ENCODE assay signal across 16 cellular contexts in the genomic region with DNA sequence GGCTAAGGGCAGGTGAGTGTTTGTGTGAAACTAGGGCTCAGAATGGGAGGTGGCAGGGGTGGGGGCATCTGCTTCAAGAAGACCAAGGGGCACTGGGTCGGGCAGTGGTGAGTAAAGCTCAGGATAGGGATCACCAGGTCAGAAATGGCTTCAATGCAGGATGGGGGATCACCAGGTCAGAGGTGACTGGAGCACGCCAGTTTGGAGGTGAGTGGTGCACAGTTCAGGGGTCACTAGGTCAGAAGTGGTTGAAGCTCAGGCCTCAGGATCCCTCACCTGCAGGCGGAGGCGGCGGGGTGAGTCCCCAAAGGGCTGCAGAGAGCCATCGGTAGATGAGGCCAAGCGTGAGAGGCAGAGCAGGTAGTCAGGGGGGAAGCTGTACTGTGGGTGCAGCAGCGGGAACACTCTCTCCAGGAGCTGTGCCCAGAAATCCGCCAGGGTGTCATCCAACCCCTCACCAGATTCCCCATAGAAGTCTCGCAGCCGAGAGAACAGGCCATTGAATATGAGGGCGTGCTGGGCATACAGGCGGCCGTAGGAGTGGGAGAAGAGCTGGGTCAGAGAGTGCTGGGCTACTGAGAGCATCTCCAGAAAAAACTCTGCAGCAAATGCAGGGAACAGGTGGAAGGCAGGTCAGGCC. TPM values are rescaled to one million over a fixed set of nuclear protein-coding genes. Genes with fewer than 3 reads are reported as not detected.
DNase-seq lines count a peak whose midpoint lies in the region; ATAC-seq and TF ChIP-seq lines count a peak whose summit lies in the region.
"Had no signal": no experiment of that assay in that cellular context is flagged by ENCODE, and none has a peak within 500 bp of the region (broad histone marks: within the 10 kb centered on the region; RNA-seq: fewer than 3 reads in every experiment).

No MANE protein-coding gene starts in this region.

- no TSS peak for BruUV-seq in OCI-LY7 (replicated peaks; lab: Mats Ljungman, UMichigan)

- peak overlapping the region; percentile 24; the same call in 1 of the 2 replicates for H3K4me2 ChIP-seq in OCI-LY7 (ENCODE audit: low read length)

- peaks cover 2% of the 10 kb centered on the region for H3K9me3 Mint-ChIP-seq in activated T-cell treated with anti-CD3 and anti-CD28 coated beads, Interleukin-2, amount 50 U/mL, for 24 hours
- H3K9me3 Mint-ChIP-seq in progenitor cell of endocrine pancreas (ENCODE audit: low read depth), result no peaks in the 10 kb centered on the region

- CTCF ChIA-PET in OCI-LY7 (lab: Charles Lee; ENCODE audit: unreplicated experiment), result no interaction called here

- peak overlapping the region; percentile 41 for H3K27ac Mint-ChIP-seq in activated T-cell treated with anti-CD3 and anti-CD28 coated beads, Interleukin-2, amount 50 U/mL, for 24 hours
- H3K27ac Mint-ChIP-seq in progenitor cell of endocrine pancreas, result no peak overlapping the region

- no peak for ATAC-seq in HG02588 (IDR thresholded peaks at IDR 0.05; ENCODE audit: unreplicated experiment)
- ATAC-seq: GM12878, left lung had no signal

- POLR2A ChIA-PET in OCI-LY7 (lab: Charles Lee), result interaction anchor here (0.7 to 1.0 kb wide), 2 partner anchors 15 to 16 kb away, joined by 3 to 4 read pairs; no protein-coding TSS in a partner anchor

- H3K27me3 ChIP-seq in BE2C, result no peaks in the 10 kb centered on the region; the same call in 1 of the 2 replicates
- H3K27me3 ChIP-seq: uterus had no signal

- H3K4me3 ChIP-seq in OCI-LY7 (ENCODE audit: low read depth, low read length, poor library complexity, severe bottlenecking) (no peak overlapping the region), BE2C (ENCODE audit: low read depth, low read length) (no peak overlapping the region)
- H3K4me3 ChIP-seq: GM12878, HAP-1, left lung, uterus had no signal

- peak; percentile 28 for DNase-seq in activated T-cell treated with anti-CD3 and anti-CD28 coated beads, Interleukin-2, amount 50 U/mL, for 24 hours
- DNase-seq in activated T-cell treated with anti-CD3 and anti-CD28 coated beads for 4 hours, result no peak
- DNase-seq in OCI-LY7 (ENCODE audit: low spot score), result no peak
- DNase-seq in islet precursor cell, result peak; percentile 48
- no peak for DNase-seq in progenitor cell of endocrine pancreas (ENCODE audit: low spot score, unreplicated experiment)
- DNase-seq in BE2C, result no peak
- DNase-seq in NCI-H2107 (lab: John Stamatoyannopoulos, UW), result no peak
- DNase-seq: amygdala; left lung; NCI-H226; NK-92 treated with Interleukin-12 subunit alpha and Interleukin-12 subunit beta, amount 100 ng/mL, for 24 hours; retina; uterus had no signal

- peaks cover 2% of the 10 kb centered on the region for H3K27me3 Mint-ChIP-seq in activated T-cell treated with anti-CD3 and anti-CD28 coated beads, Interleukin-2, amount 50 U/mL, for 24 hours
- H3K27me3 Mint-ChIP-seq in progenitor cell of endocrine pancreas, result peaks cover 8% of the 10 kb centered on the region

- H3K4me1 Mint-ChIP-seq in activated T-cell treated with anti-CD3 and anti-CD28 coated beads, Interleukin-2, amount 50 U/mL, for 24 hours (ENCODE audit: low read depth), result peaks cover 28% of the 10 kb centered on the region
- H3K4me1 Mint-ChIP-seq in progenitor cell of endocrine pancreas (ENCODE audit: low read depth), result peaks cover 16% of the 10 kb centered on the region

- intact Hi-C loops in OCI-LY7 (cut with micrococcal nuclease; ENCODE audit: unreplicated experiment), result no loop called here

- H3K4me1 ChIP-seq in OCI-LY7 (ENCODE audit: insufficient read depth, low read length, poor library complexity, severe bottlenecking) (peaks cover 76% of the 10 kb centered on the region), BE2C (peaks cover 3% of the 10 kb centered on the region)

- peaks cover 6% of the 10 kb centered on the region; the same call in 1 of the 2 replicates for H3K79me2 ChIP-seq in OCI-LY7 (ENCODE audit: insufficient read depth, low read depth, low read length)

- H2AFZ ChIP-seq in OCI-LY7 (ENCODE audit: low read length), result no peak overlapping the region

- no peak overlapping the region for H3K27ac ChIP-seq in OCI-LY7 (ENCODE audit: low read depth, low read length, poor library complexity, severe bottlenecking)
- H3K27ac ChIP-seq: left lung, uterus had no signal

- no peak overlapping the region for H3K4me3 Mint-ChIP-seq in activated T-cell treated with anti-CD3 and anti-CD28 coated beads, Interleukin-2, amount 50 U/mL, for 24 hours
- H3K4me3 Mint-ChIP-seq in progenitor cell of endocrine pancreas (ENCODE audit: low read depth), result peak overlapping the region; percentile 73

- TF ChIP-seq CTCF in OCI-LY7 (conservative IDR thresholded peaks at IDR 0.05; ENCODE audit: low read length) (no peak), progenitor cell of endocrine pancreas (IDR thresholded peaks at IDR 0.05; ENCODE audit: unreplicated experiment) (no peak), BE2C (IDR thresholded peaks at IDR 0.05; ENCODE audit: low read depth, low read length) (no peak)

- H4K20me1 ChIP-seq in OCI-LY7 (ENCODE audit: insufficient read depth, low read length), result no peaks in the 10 kb centered on the region

- no peaks in the 10 kb centered on the region for H3K9me2 ChIP-seq in OCI-LY7 (ENCODE audit: insufficient read depth, low read length)

- peaks cover 9% of the 10 kb centered on the region; the same call in 1 of the 2 replicates for H3K36me3 ChIP-seq in OCI-LY7 (ENCODE audit: insufficient read depth, low read length)
- no peaks in the 10 kb centered on the region for H3K36me3 ChIP-seq in BE2C
- H3K36me3 ChIP-seq: HAP-1, left lung, uterus had no signal

- H3K9me3 ChIP-seq in OCI-LY7 (ENCODE audit: low read length) (no peaks in the 10 kb centered on the region), BE2C (peaks cover 7% of the 10 kb centered on the region)
- H3K9me3 ChIP-seq: HAP-1, uterus had no signal

- no peaks in the 10 kb centered on the region for H3K36me3 Mint-ChIP-seq in activated T-cell treated with anti-CD3 and anti-CD28 coated beads, Interleukin-2, amount 50 U/mL, for 24 hours (ENCODE audit: low read depth)
- peaks cover 14% of the 10 kb centered on the region for H3K36me3 Mint-ChIP-seq in progenitor cell of endocrine pancreas (ENCODE audit: insufficient read depth)

RNA-seq across cellular contexts. Expression of a gene that starts 1.8 kb away (rescaled TPM):
- total RNA-seq in OCI-LY7 (2014; rRNA removed; shearing (Covaris generic)), result 20.2 and 33.2 TPM in 2 replicates
- 23.2 and 31.7 TPM in 2 replicates for total RNA-seq in OCI-LY7 (2022)
- total RNA-seq in progenitor cell of endocrine pancreas, result 64.0 and 65.2 TPM in 2 replicates
- polyA plus RNA-seq in BE2C (2012; ENCODE audit: insufficient read depth, insufficient read length, low read depth), result 7.4 TPM

RNA-seq across cellular contexts. Expression of a gene that starts 2.3 kb away (rescaled TPM):
- total RNA-seq in OCI-LY7 (2014; rRNA removed; shearing (Covaris generic)), result 56.1 and 82.8 TPM in 2 replicates
- 70.2 and 79.2 TPM in 2 replicates for total RNA-seq in OCI-LY7 (2022)
- 2.4 and 2.5 TPM in 2 replicates for total RNA-seq in progenitor cell of endocrine pancreas
- 5.3 TPM for polyA plus RNA-seq in BE2C (2012; ENCODE audit: insufficient read depth, insufficient read length, low read depth)

RNA-seq across cellular contexts. Expression of a gene that starts 7.0 kb away (rescaled TPM):
- 3.9 and 4.6 TPM in 2 replicates for total RNA-seq in OCI-LY7 (2014; rRNA removed; shearing (Covaris generic))
- 5.2 and 6.1 TPM in 2 replicates for total RNA-seq in OCI-LY7 (2022)
- total RNA-seq in progenitor cell of endocrine pancreas, result 4.9 and 5.1 TPM in 2 replicates
- polyA plus RNA-seq in BE2C (2012; ENCODE audit: insufficient read depth, insufficient read length, low read depth), result 0.80 TPM

RNA-seq across cellular contexts. Expression of a gene that starts 16.9 kb away (rescaled TPM):
- 30.6 and 38.8 TPM in 2 replicates for total RNA-seq in OCI-LY7 (2014; rRNA removed; shearing (Covaris generic))
- total RNA-seq in OCI-LY7 (2022), result 41.6 and 49.9 TPM in 2 replicates
- total RNA-seq in progenitor cell of endocrine pancreas, result 29.6 and 30.7 TPM in 2 replicates
- 38.3 TPM for polyA plus RNA-seq in BE2C (2012; ENCODE audit: insufficient read depth, insufficient read length, low read depth)

RNA-seq across cellular contexts. Expression of a gene that starts 26.7 kb away (rescaled TPM):
- total RNA-seq in OCI-LY7 (2014; rRNA removed; shearing (Covaris generic)), result 243 and 263 TPM in 2 replicates
- total RNA-seq in OCI-LY7 (2022) (207 and 237 TPM in 2 replicates), progenitor cell of endocrine pancreas (106 and 116 TPM in 2 replicates)
- 362 TPM for polyA plus RNA-seq in BE2C (2012; ENCODE audit: insufficient read depth, insufficient read length, low read depth)

Comparison
In these comparisons a context has a peak if more than half of its experiments do, and no peak if none do; other contexts are left out.
1. DNase-seq: peak in activated T-cell treated with anti-CD3 and anti-CD28 coated beads, Interleukin-2, amount 50 U/mL, for 24 hours (single experiment) and islet precursor cell (single experiment); none in activated T-cell treated with anti-CD3 and anti-CD28 coated beads for 4 hours (single experiment), OCI-LY7 (single experiment), progenitor cell of endocrine pancreas (single experiment), BE2C (single experiment) and NCI-H2107 (single experiment).
2. RNA of a gene that starts 2.3 kb away (total RNA-seq): 56.1 to 82.8 TPM in OCI-LY7; 2.4 to 2.5 TPM in progenitor cell of endocrine pancreas; every median in the first group is over 10 times any median in the second.